ENCODE assay signal across 8 cellular contexts in the genomic region with DNA sequence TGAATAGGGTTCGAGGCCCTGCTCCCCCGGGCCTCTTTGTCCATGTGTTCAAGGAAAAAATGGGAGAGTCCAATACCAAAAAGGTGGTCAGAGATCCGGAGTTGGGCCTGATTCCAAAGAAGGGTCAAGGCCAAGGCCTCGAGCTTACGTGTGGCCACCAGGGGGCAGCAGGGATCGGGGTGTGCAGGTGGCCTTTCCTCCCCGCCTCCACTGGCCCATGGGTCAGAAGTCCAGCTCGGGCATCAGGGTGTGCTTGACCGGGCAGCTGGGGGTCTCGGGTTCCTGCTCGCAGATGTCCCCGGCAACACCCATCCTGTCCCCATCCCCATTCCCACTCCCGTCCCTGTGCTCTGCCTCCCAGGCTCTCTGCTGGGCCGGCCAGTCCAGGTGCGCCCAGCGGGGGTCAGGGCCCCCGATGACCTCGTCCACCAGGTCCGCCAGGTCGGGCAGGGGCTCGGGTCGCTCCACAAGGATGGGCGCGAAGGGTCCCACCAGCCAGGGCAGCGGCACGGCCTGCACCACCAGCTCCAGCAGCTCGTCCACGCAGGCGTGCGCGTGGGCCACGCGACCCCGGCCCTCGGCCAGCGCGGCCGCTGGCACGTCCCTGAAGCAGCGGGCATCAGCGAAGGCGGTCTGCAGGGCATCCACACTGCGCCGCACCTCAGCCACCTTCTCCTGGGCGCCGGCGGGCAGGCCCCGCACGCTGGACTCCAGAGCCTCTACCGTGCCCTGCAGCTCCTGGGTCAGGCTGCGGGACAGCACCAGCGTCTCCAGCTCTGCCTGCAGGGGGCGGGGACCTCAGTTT. TPM values are rescaled to one million over a fixed set of nuclear protein-coding genes. Genes with fewer than 3 reads are reported as not detected.
DNase-seq lines count a peak whose midpoint lies in the region; ATAC-seq and TF ChIP-seq lines count a peak whose summit lies in the region.

No MANE protein-coding gene starts in this region.

- DNase-seq in stimulated activated naive CD8-positive, alpha-beta T cell treated with anti-CD3 and anti-CD28 coated beads, Interleukin-15, Interleukin-2, amounts not matched to agents 100 U/mL and 50 U/mL, for 24 hours: peak; percentile 65
- no peak for DNase-seq in stimulated activated naive CD8-positive, alpha-beta T cell treated with anti-CD3 and anti-CD28 coated beads, Interleukin-15, amount 100 ng/mL, for 72 hours
- DNase-seq in breast epithelium (ENCODE audit: low spot score in 2 of 2) (no peak), mucosa of descending colon (peak in 2 of 3 donors; percentile 64 to 69), mesenteric fat pad (ENCODE audit: low spot score) (no peak)

- TF ChIP-seq CTCF in OCI-LY1 (IDR thresholded peaks at IDR 0.05; ENCODE audit: low read length) (peak; percentile 58), breast epithelium (IDR thresholded peaks at IDR 0.05) (peak in 2 of 3 donors; percentile 25 to 28), mucosa of descending colon (IDR thresholded peaks at IDR 0.05) (peak; percentile 59)

- no peak overlapping the region for H2AFZ ChIP-seq in OCI-LY1 (ENCODE audit: low read length)

- no peak overlapping the region for H3K27ac ChIP-seq in OCI-LY1 (ENCODE audit: low read depth, low read length, poor library complexity, severe bottlenecking)
- H3K27ac ChIP-seq in breast epithelium: no peak overlapping the region

- no peak overlapping the region for H3K4me2 ChIP-seq in OCI-LY1 (ENCODE audit: low read length)

- no peaks in the 10 kb centered on the region for H3K79me2 ChIP-seq in OCI-LY1 (ENCODE audit: insufficient read depth, low read length)

- no peaks in the 10 kb centered on the region for H3K4me1 Mint-ChIP-seq in stimulated activated naive CD8-positive, alpha-beta T cell treated with anti-CD3 and anti-CD28 coated beads, Interleukin-15, amount 100 ng/mL, for 72 hours

- no peak overlapping the region for H3K4me3 Mint-ChIP-seq in stimulated activated naive CD8-positive, alpha-beta T cell treated with anti-CD3 and anti-CD28 coated beads, Interleukin-15, amount 100 ng/mL, for 72 hours

- no peaks in the 10 kb centered on the region for H3K36me3 ChIP-seq in OCI-LY1 (ENCODE audit: insufficient read depth, low read length)
- H3K36me3 ChIP-seq in breast epithelium: no peaks in the 10 kb centered on the region
- no peaks in the 10 kb centered on the region for H3K36me3 ChIP-seq in mucosa of descending colon (ENCODE audit: low read depth)

- intact Hi-C loops in breast epithelium (cut with DNase I; ENCODE audit: low total_unique reads) (no loop called here), mucosa of descending colon (cut with DNase I, micrococcal nuclease) (no loop called here)

- no peak for TF ChIP-seq POLR2A in breast epithelium (IDR thresholded peaks at IDR 0.05)

- H3K27me3 ChIP-seq in OCI-LY1 (ENCODE audit: insufficient read depth, low read length) (no peaks in the 10 kb centered on the region), breast epithelium (no peaks in the 10 kb centered on the region)

- no peaks in the 10 kb centered on the region for H4K20me1 ChIP-seq in OCI-LY1 (ENCODE audit: insufficient read depth, low read length)

- H3K4me3 ChIP-seq in OCI-LY1 (ENCODE audit: low read depth, low read length, poor library complexity, severe bottlenecking) (no peak overlapping the region), breast epithelium (no peak overlapping the region), mucosa of descending colon (no peak overlapping the region)

- no peak for ATAC-seq in stimulated activated naive CD8-positive, alpha-beta T cell treated with anti-CD3 and anti-CD28 coated beads, Interleukin-15, Interleukin-2, amounts not matched to agents 100 U/mL and 50 U/mL, for 24 hours
- ATAC-seq in stimulated activated naive CD8-positive, alpha-beta T cell treated with anti-CD3 and anti-CD28 coated beads, Interleukin-15, amount 100 ng/mL, for 72 hours: no peak
- ATAC-seq in mucosa of descending colon (peak; percentile 68), HG03565 (IDR thresholded peaks at IDR 0.05; ENCODE audit: unreplicated experiment) (no peak), HG03159 (IDR thresholded peaks at IDR 0.05; ENCODE audit: unreplicated experiment) (no peak)

- H3K9ac ChIP-seq in OCI-LY1 (ENCODE audit: low read length): no peak overlapping the region

- H3K27ac Mint-ChIP-seq in stimulated activated naive CD8-positive, alpha-beta T cell treated with anti-CD3 and anti-CD28 coated beads, Interleukin-15, amount 100 ng/mL, for 72 hours: peak overlapping the region in 1 of 2 donors; percentile 27

- H3K4me1 ChIP-seq in OCI-LY1 (ENCODE audit: insufficient read depth, low read length, severe bottlenecking) (no peaks in the 10 kb centered on the region), breast epithelium (peaks cover 7 to 10% of the 10 kb centered on the region in 2 donors), mucosa of descending colon (ENCODE audit: low read depth) (no peaks in the 10 kb centered on the region)

- H3K9me3 ChIP-seq in OCI-LY1 (ENCODE audit: low read length) (no peaks in the 10 kb centered on the region), breast epithelium (no peaks in the 10 kb centered on the region), mucosa of descending colon (no peaks in the 10 kb centered on the region)

- peaks cover 14% of the 10 kb centered on the region for H3K27me3 Mint-ChIP-seq in stimulated activated naive CD8-positive, alpha-beta T cell treated with anti-CD3 and anti-CD28 coated beads, Interleukin-15, amount 100 ng/mL, for 72 hours

- no peaks in the 10 kb centered on the region for H3K9me3 Mint-ChIP-seq in stimulated activated naive CD8-positive, alpha-beta T cell treated with anti-CD3 and anti-CD28 coated beads, Interleukin-15, amount 100 ng/mL, for 72 hours

- no peaks in the 10 kb centered on the region for H3F3A ChIP-seq in OCI-LY1 (ENCODE audit: insufficient read depth, low read length)

- no peaks in the 10 kb centered on the region for H3K9me2 ChIP-seq in OCI-LY1 (ENCODE audit: low read depth, low read length)

RNA-seq across cellular contexts. Expression of gene PLIN4, which starts 5.2 kb away (rescaled TPM):
- total RNA-seq in breast epithelium (100 to 1,000 TPM in 2 of 3 donors, 10 to 100 TPM in 1; 50.1 to 629 (median 213) TPM), mucosa of descending colon (10 to 100 TPM in 1 of 3 donors, 1 to 10 TPM in 2; 2.8 to 90.0 (median 3.4) TPM), mesenteric fat pad (2,078 TPM)

RNA-seq across cellular contexts. Expression of gene PLIN5, which starts 11.5 kb away (rescaled TPM):
- total RNA-seq in breast epithelium (10 to 100 TPM; 10.4 to 26.2 (median 15.4) TPM), mucosa of descending colon (1 to 10 TPM; 3.2 to 6.7 (median 4.5) TPM), mesenteric fat pad (62.5 TPM)

RNA-seq across cellular contexts. Expression of gene LRG1, which starts 16.3 kb away (rescaled TPM):
- total RNA-seq in breast epithelium: 10 to 100 TPM in 1 of 3 donors, 1 to 10 TPM in 1, under 1 TPM in 1; 0.64 to 14.7 (median 5.7) TPM
- 10 to 100 TPM in 2 of 3 donors, 1 to 10 TPM in 1; 7.9 to 25.0 (median 22.8) TPM for total RNA-seq in mucosa of descending colon
- 4.0 TPM for total RNA-seq in mesenteric fat pad

RNA-seq across cellular contexts. Expression of gene SEMA6B, which starts 36.0 kb away (rescaled TPM):
- total RNA-seq in breast epithelium: 1 to 10 TPM; 2.3 to 8.8 (median 3.2) TPM
- 1 to 10 TPM; 2.5 to 8.4 (median 5.9) TPM for total RNA-seq in mucosa of descending colon
- total RNA-seq in mesenteric fat pad: 35.1 TPM

RNA-seq across cellular contexts. Expression of gene HDGFL2, which starts 51.4 kb away (rescaled TPM):
- total RNA-seq in breast epithelium (10 to 100 TPM; 33.0 to 34.1 (median 33.1) TPM), mucosa of descending colon (10 to 100 TPM; 35.6 to 49.2 (median 39.0) TPM), mesenteric fat pad (22.8 TPM)

Comparison
In these comparisons a context has a peak if more than half of its experiments do, and no peak if none do; other contexts are left out.
1. DNase-seq: peak in stimulated activated naive CD8-positive, alpha-beta T cell treated with anti-CD3 and anti-CD28 coated beads, Interleukin-15, Interleukin-2, amounts not matched to agents 100 U/mL and 50 U/mL, for 24 hours (single experiment) and mucosa of descending colon (2 of 3); none in stimulated activated naive CD8-positive, alpha-beta T cell treated with anti-CD3 and anti-CD28 coated beads, Interleukin-15, amount 100 ng/mL, for 72 hours (0 of 2), breast epithelium (0 of 2) and mesenteric fat pad (single experiment).
2. Peak in every context shown above with its lines, with median percentiles within 50 percentile points of each other: CTCF ChIP-seq.